In the genomic region with DNA sequence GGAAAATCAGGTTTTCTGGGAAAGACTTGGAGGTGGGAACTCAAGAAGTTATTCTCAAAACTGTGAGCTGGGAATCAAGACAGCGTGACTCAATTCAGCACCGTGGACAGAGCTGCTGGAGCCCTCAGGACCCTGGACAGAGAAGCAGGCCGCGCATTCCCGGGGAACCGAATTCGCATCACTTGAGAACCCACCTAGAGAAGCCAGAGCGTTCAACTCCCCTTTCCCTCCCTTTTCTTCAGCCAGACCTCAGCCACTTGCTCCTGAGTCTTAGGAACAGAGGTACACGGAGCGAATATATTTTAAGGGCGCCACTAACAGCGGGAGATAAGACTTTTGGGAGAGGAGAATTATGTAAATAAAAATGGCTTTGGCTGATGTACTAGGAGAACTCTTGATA, we compare ENCODE assay signal across 1 cellular context.
A peak's percentile ranks its signal among the peaks of the same experiment; 100 is the strongest.
TF ChIP-seq lines count a peak whose summit lies in the region.

No MANE protein-coding gene starts in this region.

TF ChIP-seq in HepG2, 621 proteins besides CTCF, POLR2A, EP300 and RAD21 (continued from another document and continues in another):
- TF ChIP-seq, protein P1, sequence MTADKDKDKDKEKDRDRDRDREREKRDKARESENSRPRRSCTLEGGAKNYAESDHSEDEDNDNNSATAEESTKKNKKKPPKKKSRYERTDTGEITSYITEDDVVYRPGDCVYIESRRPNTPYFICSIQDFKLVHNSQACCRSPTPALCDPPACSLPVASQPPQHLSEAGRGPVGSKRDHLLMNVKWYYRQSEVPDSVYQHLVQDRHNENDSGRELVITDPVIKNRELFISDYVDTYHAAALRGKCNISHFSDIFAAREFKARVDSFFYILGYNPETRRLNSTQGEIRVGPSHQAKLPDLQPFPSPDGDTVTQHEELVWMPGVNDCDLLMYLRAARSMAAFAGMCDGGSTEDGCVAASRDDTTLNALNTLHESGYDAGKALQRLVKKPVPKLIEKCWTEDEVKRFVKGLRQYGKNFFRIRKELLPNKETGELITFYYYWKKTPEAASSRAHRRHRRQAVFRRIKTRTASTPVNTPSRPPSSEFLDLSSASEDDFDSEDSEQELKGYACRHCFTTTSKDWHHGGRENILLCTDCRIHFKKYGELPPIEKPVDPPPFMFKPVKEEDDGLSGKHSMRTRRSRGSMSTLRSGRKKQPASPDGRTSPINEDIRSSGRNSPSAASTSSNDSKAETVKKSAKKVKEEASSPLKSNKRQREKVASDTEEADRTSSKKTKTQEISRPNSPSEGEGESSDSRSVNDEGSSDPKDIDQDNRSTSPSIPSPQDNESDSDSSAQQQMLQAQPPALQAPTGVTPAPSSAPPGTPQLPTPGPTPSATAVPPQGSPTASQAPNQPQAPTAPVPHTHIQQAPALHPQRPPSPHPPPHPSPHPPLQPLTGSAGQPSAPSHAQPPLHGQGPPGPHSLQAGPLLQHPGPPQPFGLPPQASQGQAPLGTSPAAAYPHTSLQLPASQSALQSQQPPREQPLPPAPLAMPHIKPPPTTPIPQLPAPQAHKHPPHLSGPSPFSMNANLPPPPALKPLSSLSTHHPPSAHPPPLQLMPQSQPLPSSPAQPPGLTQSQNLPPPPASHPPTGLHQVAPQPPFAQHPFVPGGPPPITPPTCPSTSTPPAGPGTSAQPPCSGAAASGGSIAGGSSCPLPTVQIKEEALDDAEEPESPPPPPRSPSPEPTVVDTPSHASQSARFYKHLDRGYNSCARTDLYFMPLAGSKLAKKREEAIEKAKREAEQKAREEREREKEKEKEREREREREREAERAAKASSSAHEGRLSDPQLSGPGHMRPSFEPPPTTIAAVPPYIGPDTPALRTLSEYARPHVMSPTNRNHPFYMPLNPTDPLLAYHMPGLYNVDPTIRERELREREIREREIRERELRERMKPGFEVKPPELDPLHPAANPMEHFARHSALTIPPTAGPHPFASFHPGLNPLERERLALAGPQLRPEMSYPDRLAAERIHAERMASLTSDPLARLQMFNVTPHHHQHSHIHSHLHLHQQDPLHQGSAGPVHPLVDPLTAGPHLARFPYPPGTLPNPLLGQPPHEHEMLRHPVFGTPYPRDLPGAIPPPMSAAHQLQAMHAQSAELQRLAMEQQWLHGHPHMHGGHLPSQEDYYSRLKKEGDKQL (CRISPR knock-in tag; IDR thresholded peaks at IDR 0.05; ENCODE audit: low read depth) = peak; percentile 94
- TF ChIP-seq KDM3A (CRISPR knock-in tag; IDR thresholded peaks at IDR 0.05; ENCODE audit: low read depth) (peak; percentile 100), KAT2B (IDR thresholded peaks at IDR 0.05; ENCODE audit: borderline replicate concordance, low read depth, low read length) (no peak), E2F1 (CRISPR knock-in tag; IDR thresholded peaks at IDR 0.05) (peak; percentile 99), ZNF770 (CRISPR knock-in tag; IDR thresholded peaks at IDR 0.05) (peak; percentile 87), XBP1 (CRISPR knock-in tag; IDR thresholded peaks at IDR 0.05) (peak; percentile 100), ZBTB3 (CRISPR knock-in tag; IDR thresholded peaks at IDR 0.05; ENCODE audit: borderline replicate concordance, low read depth) (peak; percentile 99), MTF2 (CRISPR knock-in tag; IDR thresholded peaks at IDR 0.05; ENCODE audit: borderline replicate concordance) (peak; percentile 99), ZNF207 (IDR thresholded peaks at IDR 0.05; ENCODE audit: borderline replicate concordance) (no peak), MED13 (CRISPR knock-in tag; IDR thresholded peaks at IDR 0.05) (peak; percentile 100), KLF11 (CRISPR knock-in tag; IDR thresholded peaks at IDR 0.05) (peak; percentile 100), HOXD1 (CRISPR knock-in tag; IDR thresholded peaks at IDR 0.05) (peak; percentile 100), ZFP1 (CRISPR knock-in tag; IDR thresholded peaks at IDR 0.05) (peak; percentile 99), HINFP (CRISPR knock-in tag; IDR thresholded peaks at IDR 0.05; ENCODE audit: low read depth) (peak; percentile 98), ZNF274 (CRISPR knock-in tag; IDR thresholded peaks at IDR 0.05) (peak; percentile 100), TAF1 (CRISPR knock-in tag; IDR thresholded peaks at IDR 0.05) (peak; percentile 93), ZNF317 (CRISPR knock-in tag; IDR thresholded peaks at IDR 0.05) (peak; percentile 97), ZBTB34 (CRISPR knock-in tag; IDR thresholded peaks at IDR 0.05) (peak; percentile 97), KDM6A (CRISPR knock-in tag; IDR thresholded peaks at IDR 0.05; ENCODE audit: low read depth) (peak; percentile 95), NCOA1 (CRISPR knock-in tag; IDR thresholded peaks at IDR 0.05) (peak; percentile 100), FOSL1 (CRISPR knock-in tag; IDR thresholded peaks at IDR 0.05; ENCODE audit: borderline replicate concordance) (peak; percentile 95), FOXO1 (CRISPR knock-in tag; IDR thresholded peaks at IDR 0.05) (peak; percentile 99), NR0B2 (CRISPR knock-in tag; IDR thresholded peaks at IDR 0.05) (peak; percentile 100), SOX5 (CRISPR knock-in tag; IDR thresholded peaks at IDR 0.05; ENCODE audit: borderline replicate concordance) (peak; percentile 94), ZIK1 (CRISPR knock-in tag; IDR thresholded peaks at IDR 0.05; ENCODE audit: borderline replicate concordance, low read depth) (peak; percentile 100), ZEB1 (IDR thresholded peaks at IDR 0.05; ENCODE audit: insufficient replicate concordance, low read depth) (no peak), RFXANK (CRISPR knock-in tag; IDR thresholded peaks at IDR 0.05) (peak; percentile 99), SMAD1 (CRISPR knock-in tag; IDR thresholded peaks at IDR 0.05; ENCODE audit: borderline replicate concordance, low read depth) (peak; percentile 99), JUNB (CRISPR knock-in tag; IDR thresholded peaks at IDR 0.05; ENCODE audit: borderline replicate concordance) (peak; percentile 98), HNRNPL (IDR thresholded peaks at IDR 0.05; ENCODE audit: low read depth, low read length) (no peak), ETV5 (CRISPR knock-in tag; IDR thresholded peaks at IDR 0.05; ENCODE audit: borderline replicate concordance) (peak; percentile 95), ZNF605 (CRISPR knock-in tag; IDR thresholded peaks at IDR 0.05) (peak; percentile 100), ZFAT (CRISPR knock-in tag; conservative IDR thresholded peaks at IDR 0.05) (peak; percentile 98), ZNF343 (CRISPR knock-in tag; IDR thresholded peaks at IDR 0.05) (peak; percentile 99), ZSCAN30 (CRISPR knock-in tag; IDR thresholded peaks at IDR 0.05) (peak; percentile 100), EEA1 (CRISPR knock-in tag; IDR thresholded peaks at IDR 0.05; ENCODE audit: borderline replicate concordance) (peak; percentile 100), NR2F1 (CRISPR knock-in tag; IDR thresholded peaks at IDR 0.05) (peak; percentile 31 to 90; a peak in 3 of 4 replicates)
- TF ChIP-seq, protein P2, sequence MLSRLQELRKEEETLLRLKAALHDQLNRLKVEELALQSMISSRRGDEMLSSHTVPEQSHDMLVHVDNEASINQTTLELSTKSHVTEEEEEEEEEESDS (CRISPR knock-in tag; IDR thresholded peaks at IDR 0.05; ENCODE audit: borderline replicate concordance) = peak; percentile 99
- TF ChIP-seq, protein P3, sequence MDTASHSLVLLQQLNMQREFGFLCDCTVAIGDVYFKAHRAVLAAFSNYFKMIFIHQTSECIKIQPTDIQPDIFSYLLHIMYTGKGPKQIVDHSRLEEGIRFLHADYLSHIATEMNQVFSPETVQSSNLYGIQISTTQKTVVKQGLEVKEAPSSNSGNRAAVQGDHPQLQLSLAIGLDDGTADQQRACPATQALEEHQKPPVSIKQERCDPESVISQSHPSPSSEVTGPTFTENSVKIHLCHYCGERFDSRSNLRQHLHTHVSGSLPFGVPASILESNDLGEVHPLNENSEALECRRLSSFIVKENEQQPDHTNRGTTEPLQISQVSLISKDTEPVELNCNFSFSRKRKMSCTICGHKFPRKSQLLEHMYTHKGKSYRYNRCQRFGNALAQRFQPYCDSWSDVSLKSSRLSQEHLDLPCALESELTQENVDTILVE (CRISPR knock-in tag; IDR thresholded peaks at IDR 0.05) = peak; percentile 100
- TF ChIP-seq, protein P4, sequence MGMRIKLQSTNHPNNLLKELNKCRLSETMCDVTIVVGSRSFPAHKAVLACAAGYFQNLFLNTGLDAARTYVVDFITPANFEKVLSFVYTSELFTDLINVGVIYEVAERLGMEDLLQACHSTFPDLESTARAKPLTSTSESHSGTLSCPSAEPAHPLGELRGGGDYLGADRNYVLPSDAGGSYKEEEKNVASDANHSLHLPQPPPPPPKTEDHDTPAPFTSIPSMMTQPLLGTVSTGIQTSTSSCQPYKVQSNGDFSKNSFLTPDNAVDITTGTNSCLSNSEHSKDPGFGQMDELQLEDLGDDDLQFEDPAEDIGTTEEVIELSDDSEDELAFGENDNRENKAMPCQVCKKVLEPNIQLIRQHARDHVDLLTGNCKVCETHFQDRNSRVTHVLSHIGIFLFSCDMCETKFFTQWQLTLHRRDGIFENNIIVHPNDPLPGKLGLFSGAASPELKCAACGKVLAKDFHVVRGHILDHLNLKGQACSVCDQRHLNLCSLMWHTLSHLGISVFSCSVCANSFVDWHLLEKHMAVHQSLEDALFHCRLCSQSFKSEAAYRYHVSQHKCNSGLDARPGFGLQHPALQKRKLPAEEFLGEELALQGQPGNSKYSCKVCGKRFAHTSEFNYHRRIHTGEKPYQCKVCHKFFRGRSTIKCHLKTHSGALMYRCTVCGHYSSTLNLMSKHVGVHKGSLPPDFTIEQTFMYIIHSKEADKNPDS (CRISPR knock-in tag; IDR thresholded peaks at IDR 0.05) = peak; percentile 98
- TF ChIP-seq, protein P5, sequence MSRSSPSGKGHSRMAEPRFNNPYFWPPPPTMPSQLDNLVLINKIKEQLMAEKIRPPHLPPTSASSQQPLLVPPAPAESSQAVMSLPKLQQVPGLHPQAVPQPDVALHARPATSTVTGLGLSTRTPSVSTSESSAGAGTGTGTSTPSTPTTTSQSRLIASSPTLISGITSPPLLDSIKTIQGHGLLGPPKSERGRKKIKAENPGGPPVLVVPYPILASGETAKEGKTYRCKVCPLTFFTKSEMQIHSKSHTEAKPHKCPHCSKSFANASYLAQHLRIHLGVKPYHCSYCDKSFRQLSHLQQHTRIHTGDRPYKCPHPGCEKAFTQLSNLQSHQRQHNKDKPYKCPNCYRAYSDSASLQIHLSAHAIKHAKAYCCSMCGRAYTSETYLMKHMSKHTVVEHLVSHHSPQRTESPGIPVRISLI (CRISPR knock-in tag; IDR thresholded peaks at IDR 0.05; ENCODE audit: borderline replicate concordance) = peak; percentile 82; the same call in 1 of the 2 replicates
- TF ChIP-seq, protein P6, sequence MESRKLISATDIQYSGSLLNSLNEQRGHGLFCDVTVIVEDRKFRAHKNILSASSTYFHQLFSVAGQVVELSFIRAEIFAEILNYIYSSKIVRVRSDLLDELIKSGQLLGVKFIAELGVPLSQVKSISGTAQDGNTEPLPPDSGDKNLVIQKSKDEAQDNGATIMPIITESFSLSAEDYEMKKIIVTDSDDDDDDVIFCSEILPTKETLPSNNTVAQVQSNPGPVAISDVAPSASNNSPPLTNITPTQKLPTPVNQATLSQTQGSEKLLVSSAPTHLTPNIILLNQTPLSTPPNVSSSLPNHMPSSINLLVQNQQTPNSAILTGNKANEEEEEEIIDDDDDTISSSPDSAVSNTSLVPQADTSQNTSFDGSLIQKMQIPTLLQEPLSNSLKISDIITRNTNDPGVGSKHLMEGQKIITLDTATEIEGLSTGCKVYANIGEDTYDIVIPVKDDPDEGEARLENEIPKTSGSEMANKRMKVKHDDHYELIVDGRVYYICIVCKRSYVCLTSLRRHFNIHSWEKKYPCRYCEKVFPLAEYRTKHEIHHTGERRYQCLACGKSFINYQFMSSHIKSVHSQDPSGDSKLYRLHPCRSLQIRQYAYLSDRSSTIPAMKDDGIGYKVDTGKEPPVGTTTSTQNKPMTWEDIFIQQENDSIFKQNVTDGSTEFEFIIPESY (CRISPR knock-in tag; IDR thresholded peaks at IDR 0.05) = peak; percentile 92
